1 cellular context compared by ENCODE assay signal in genomic region chr6:150685860-150686259, GRCh38.
TF ChIP-seq lines count a peak whose summit lies in the region.

No MANE protein-coding gene starts in this region.

TF ChIP-seq in SK-N-SH, 30 proteins besides CTCF, POLR2A, EP300 and RAD21 (continued from another document):
- TF ChIP-seq ZBTB33 (IDR thresholded peaks at IDR 0.05; ENCODE audit: borderline replicate concordance, low read depth) (no peak), TEAD4 (IDR thresholded peaks at IDR 0.05; ENCODE audit: borderline replicate concordance, insufficient read depth) (no peak), ELF1 (IDR thresholded peaks at IDR 0.05) (no peak)
